Comparison of ENCODE assay signal across 9 cellular contexts in the genomic region with DNA sequence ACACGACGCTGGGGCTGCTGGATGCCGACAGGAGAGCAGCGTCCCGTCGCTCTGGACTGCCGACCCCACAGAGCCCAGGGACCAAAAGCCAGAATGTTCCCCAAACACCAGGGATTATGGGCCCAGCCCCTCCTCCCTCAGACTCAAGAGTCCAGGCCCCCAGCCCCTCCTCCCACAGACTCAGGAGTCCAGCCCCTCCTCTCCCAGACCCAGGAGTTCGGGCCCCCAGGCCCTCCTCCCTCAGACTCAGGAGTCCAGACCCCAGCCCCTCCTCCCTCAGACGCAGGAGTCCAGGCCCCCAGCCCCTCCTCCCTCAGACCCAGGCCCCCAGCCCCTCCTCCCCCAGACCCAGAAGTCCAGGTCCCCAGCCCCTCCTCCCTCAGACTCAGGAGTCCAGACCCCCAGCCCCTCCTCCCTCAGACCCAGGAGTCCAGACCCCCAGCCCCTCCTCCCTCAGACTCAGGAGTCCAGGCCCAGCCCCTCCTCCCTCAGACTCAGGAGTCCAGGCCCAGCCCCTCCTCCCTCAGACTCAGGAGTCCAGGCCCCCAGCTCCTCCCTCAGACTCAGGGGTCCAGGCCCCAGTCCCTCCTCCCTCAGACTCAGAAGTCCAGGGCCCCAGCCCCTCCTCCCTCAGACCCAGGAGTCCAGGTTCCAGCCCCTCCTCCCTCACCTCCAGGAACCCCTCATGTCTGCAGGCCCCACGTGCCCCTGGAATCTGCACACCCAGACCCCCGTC. TPM values are rescaled to one million over a fixed set of nuclear protein-coding genes. Genes with fewer than 3 reads are reported as not detected.
A peak's percentile ranks its signal among the peaks of the same experiment; 100 is the strongest.
DNase-seq lines count a peak whose midpoint lies in the region; ATAC-seq and TF ChIP-seq lines count a peak whose summit lies in the region.
"Not testable (repeated sequence)": the region's sequence is repeated elsewhere in the genome, so short reads cannot be mapped to it uniquely, and the experiment has no call there.
"Had no signal": no experiment of that assay in that cellular context is flagged by ENCODE, and none has a peak within 500 bp of the region (broad histone marks: within the 10 kb centered on the region; RNA-seq: fewer than 3 reads in every experiment).

No MANE protein-coding gene starts in this region.

- H2BK15ac ChIP-seq in H9 (ENCODE audit: low read depth, low read length), result not testable (repeated sequence)

- TF ChIP-seq CTCF in H9 (conservative IDR thresholded peaks at IDR 0.05); neural progenitor cell (IDR thresholded peaks at IDR 0.05): not testable (repeated sequence)

- H3K23me2 ChIP-seq in H9 (ENCODE audit: insufficient read length, low read depth, low read length, poor library complexity, severe bottlenecking), result not testable (repeated sequence)

- ATAC-seq in activated T-helper 17 cell treated with anti-CD3 and anti-CD28 coated beads, Interleukin-2, amount 50 U/mL, for 72 hours (replicated peaks); central memory CD8-positive, alpha-beta T cell (replicated peaks; ENCODE audit: extremely low read depth, poor library complexity, severe bottlenecking); stimulated activated naive B cell treated with anti-CD40 and anti-IgM and Interleukin-4, amounts not matched to agents 10 μg/mL and 1 μg/mL and 100 μg/mL, for 72 hours (replicated peaks): not testable (repeated sequence)

- not testable (repeated sequence) for H3K79me2 ChIP-seq in H9 (ENCODE audit: insufficient read depth, low read length); neural progenitor cell (ENCODE audit: low read depth)

- not testable (repeated sequence) for H3K9ac ChIP-seq in H9 (ENCODE audit: extremely low read depth, insufficient read length, low read length); neural progenitor cell

- not testable (repeated sequence) for H3K4me1 Mint-ChIP-seq in H9; activated T-helper 17 cell treated with anti-CD3 and anti-CD28 coated beads, Interleukin-2, amount 50 U/mL, for 72 hours; neural progenitor cell
- peaks cover 11% of the 10 kb centered on the region for H3K4me1 Mint-ChIP-seq in central memory CD8-positive, alpha-beta T cell
- H3K4me1 Mint-ChIP-seq in stimulated activated naive B cell treated with anti-CD40 and anti-IgM and Interleukin-4, amounts not matched to agents 10 μg/mL and 1 μg/mL and 100 μg/mL, for 72 hours, result peaks cover 7 to 16% of the 10 kb centered on the region in 2 donors

- not testable (repeated sequence) for H4K20me1 ChIP-seq in H9 (ENCODE audit: control insufficient read depth, insufficient read depth, insufficient read length); neural progenitor cell (ENCODE audit: low read depth)

- peaks cover 9 to 26% (median 15%) of the 10 kb centered on the region in 3 experiments for H3K36me3 Mint-ChIP-seq in H9 (ENCODE audit: insufficient read depth in 1 of 3, low read depth in 3 of 3)
- peaks cover 31% of the 10 kb centered on the region for H3K36me3 Mint-ChIP-seq in activated T-helper 17 cell treated with anti-CD3 and anti-CD28 coated beads, Interleukin-2, amount 50 U/mL, for 72 hours (ENCODE audit: low read depth)
- peaks cover 21% of the 10 kb centered on the region for H3K36me3 Mint-ChIP-seq in central memory CD8-positive, alpha-beta T cell (ENCODE audit: insufficient read depth)
- H3K36me3 Mint-ChIP-seq in neural progenitor cell, result not testable (repeated sequence)
- peaks cover 53 to 76% of the 10 kb centered on the region in 2 donors for H3K36me3 Mint-ChIP-seq in stimulated activated naive B cell treated with anti-CD40 and anti-IgM and Interleukin-4, amounts not matched to agents 10 μg/mL and 1 μg/mL and 100 μg/mL, for 72 hours

- not testable (repeated sequence) for H3K4me1 ChIP-seq in H9 (ENCODE audit: insufficient read depth, low read length); neural progenitor cell

- H3K27ac ChIP-seq in H9 (ENCODE audit: insufficient read length, low read depth, low read length); neural progenitor cell: not testable (repeated sequence)

- H3K4me2 ChIP-seq in H9 (ENCODE audit: insufficient read depth, insufficient read length, low read length); neural progenitor cell: not testable (repeated sequence)

- not testable (repeated sequence) for H3K4me3 Mint-ChIP-seq in H9; activated T-helper 17 cell treated with anti-CD3 and anti-CD28 coated beads, Interleukin-2, amount 50 U/mL, for 72 hours; central memory CD8-positive, alpha-beta T cell; neural progenitor cell
- peak overlapping the region in 1 of 2 donors; percentile 48 for H3K4me3 Mint-ChIP-seq in stimulated activated naive B cell treated with anti-CD40 and anti-IgM and Interleukin-4, amounts not matched to agents 10 μg/mL and 1 μg/mL and 100 μg/mL, for 72 hours

- not testable (repeated sequence) for H3K9me3 Mint-ChIP-seq in H9; activated T-helper 17 cell treated with anti-CD3 and anti-CD28 coated beads, Interleukin-2, amount 50 U/mL, for 72 hours; central memory CD8-positive, alpha-beta T cell; neural progenitor cell; stimulated activated naive B cell treated with anti-CD40 and anti-IgM and Interleukin-4, amounts not matched to agents 10 μg/mL and 1 μg/mL and 100 μg/mL, for 72 hours

- H2BK5ac ChIP-seq in H9 (ENCODE audit: insufficient read length, low read length), result not testable (repeated sequence)

- not testable (repeated sequence) for H3K79me1 ChIP-seq in H9 (ENCODE audit: insufficient read depth, low read depth, low read length, poor library complexity, severe bottlenecking)

- not testable (repeated sequence) for H3T11ph ChIP-seq in H9 (ENCODE audit: low read length)

- not testable (repeated sequence) for H2BK20ac ChIP-seq in H9 (ENCODE audit: low read depth, low read length, poor library complexity, severe bottlenecking)

- H3K14ac ChIP-seq in H9 (ENCODE audit: insufficient read depth, low read length), result not testable (repeated sequence)

- H3F3A ChIP-seq in neural progenitor cell (ENCODE audit: low read depth), result not testable (repeated sequence)

- peak overlapping the region in 2 of 3 experiments; percentile 52 to 68; a peak in 1 of 7 replicates for H3K27ac Mint-ChIP-seq in H9
- H3K27ac Mint-ChIP-seq in activated T-helper 17 cell treated with anti-CD3 and anti-CD28 coated beads, Interleukin-2, amount 50 U/mL, for 72 hours, result peak overlapping the region; percentile 15
- H3K27ac Mint-ChIP-seq in central memory CD8-positive, alpha-beta T cell (ENCODE audit: low read depth), result peak overlapping the region; percentile 38
- H3K27ac Mint-ChIP-seq in neural progenitor cell, result peak overlapping the region; percentile 54
- H3K27ac Mint-ChIP-seq in stimulated activated naive B cell treated with anti-CD40 and anti-IgM and Interleukin-4, amounts not matched to agents 10 μg/mL and 1 μg/mL and 100 μg/mL, for 72 hours, result peak overlapping the region; percentile 70

- not testable (repeated sequence) for H2BK12ac ChIP-seq in H9 (ENCODE audit: insufficient read length, low read depth, low read length)

- not testable (repeated sequence) for H4K91ac ChIP-seq in H9 (ENCODE audit: insufficient read length, low read depth, low read length)

- not testable (repeated sequence) for H2BK120ac ChIP-seq in H9 (ENCODE audit: low read depth, low read length, poor library complexity, severe bottlenecking)

- H2AFZ ChIP-seq in H9 (ENCODE audit: low read length); neural progenitor cell (replicated peaks): not testable (repeated sequence)

- H3K27me3 ChIP-seq in H9 (ENCODE audit: insufficient read depth, low read length); neural progenitor cell: not testable (repeated sequence)

- not testable (repeated sequence) for H4K8ac ChIP-seq in H9 (replicated peaks; ENCODE audit: insufficient read length, low read depth, low read length)

- not testable (repeated sequence) for H3K23ac ChIP-seq in H9 (ENCODE audit: insufficient read length, low read depth, low read length)

- H3K4ac ChIP-seq in H9 (ENCODE audit: low read depth, low read length), result not testable (repeated sequence)

- not testable (repeated sequence) for H3K56ac ChIP-seq in H9 (ENCODE audit: insufficient read length, low read depth, low read length)

- not testable (repeated sequence) for H2AK5ac ChIP-seq in H9 (ENCODE audit: insufficient read length, low read length)

- no CpG with 5 or more reads among the region's 11 CpGs for WGBS in H9 (ENCODE audit: extremely low coverage, insufficient read length, low lambda C conversion rate)

- peak; percentile 28 for DNase-seq in H9
- not testable (repeated sequence) for DNase-seq in central memory CD8-positive, alpha-beta T cell (ENCODE audit: low spot score in 2 of 2); neural progenitor cell (ENCODE audit: low spot score); stimulated activated naive B cell treated with anti-CD40 and anti-IgM and Interleukin-4, amounts not matched to agents 10 μg/mL and 1 μg/mL and 100 μg/mL, for 72 hours

- not testable (repeated sequence) for H3K18ac ChIP-seq in H9 (ENCODE audit: insufficient read length, low read depth, low read length)

- H3K9me3 ChIP-seq in H9 (ENCODE audit: control insufficient read depth, low read depth, low read length); neural progenitor cell (ENCODE audit: low read depth): not testable (repeated sequence)

- H3K4me3 ChIP-seq in neural progenitor cell, result not testable (repeated sequence)

- not testable (repeated sequence) for H4K5ac ChIP-seq in H9 (ENCODE audit: insufficient read length, low read depth, low read length)

- H3K27me3 Mint-ChIP-seq in H9 (ENCODE audit: low read depth); activated T-helper 17 cell treated with anti-CD3 and anti-CD28 coated beads, Interleukin-2, amount 50 U/mL, for 72 hours; central memory CD8-positive, alpha-beta T cell; neural progenitor cell (ENCODE audit: insufficient read depth, low read depth); stimulated activated naive B cell treated with anti-CD40 and anti-IgM and Interleukin-4, amounts not matched to agents 10 μg/mL and 1 μg/mL and 100 μg/mL, for 72 hours: not testable (repeated sequence)

- not testable (repeated sequence) for H3K36me3 ChIP-seq in neural progenitor cell

RNA-seq across cellular contexts. Expression of a gene that starts 3.7 kb away (rescaled TPM):
- total RNA-seq in H9 (2021) (3.6 and 4.5 TPM in 2 replicates), neural progenitor cell (ENCODE audit: low replicate concordance) (1.4 and 3.3 TPM in 2 replicates)
- total RNA-seq in activated T-helper 17 cell treated with anti-CD3 and anti-CD28 coated beads, Interleukin-2, amount 50 U/mL, for 72 hours, result 10 to 100 TPM in 1 of 2 donors, 1 to 10 TPM in 1; 8.5 to 11.3 TPM

RNA-seq across cellular contexts. Expression of a gene that starts 15.5 kb away (rescaled TPM):
- total RNA-seq in H9 (2021), result 0.24 and 0.33 TPM in 2 replicates
- not detected for total RNA-seq in activated T-helper 17 cell treated with anti-CD3 and anti-CD28 coated beads, Interleukin-2, amount 50 U/mL, for 72 hours
- total RNA-seq in neural progenitor cell (ENCODE audit: low replicate concordance), result not detected in 2 replicates
- total RNA-seq: CD8-positive, alpha-beta memory T cell had no signal

RNA-seq across cellular contexts. Expression of a gene that starts 34.0 kb away (rescaled TPM):
- total RNA-seq in H9 (2021) (76.2 and 79.7 TPM in 2 replicates), neural progenitor cell (ENCODE audit: low replicate concordance) (13.1 and 40.4 TPM in 2 replicates)
- total RNA-seq in activated T-helper 17 cell treated with anti-CD3 and anti-CD28 coated beads, Interleukin-2, amount 50 U/mL, for 72 hours, result 100 to 1,000 TPM; 156 to 319 TPM

RNA-seq across cellular contexts. Expression of a gene that starts 44.8 kb away (rescaled TPM):
- total RNA-seq in H9 (2021) (3.0 and 4.5 TPM in 2 replicates), neural progenitor cell (ENCODE audit: low replicate concordance) (0.22 TPM in 1 of 2 replicates, not detected in the other)
- not detected for total RNA-seq in activated T-helper 17 cell treated with anti-CD3 and anti-CD28 coated beads, Interleukin-2, amount 50 U/mL, for 72 hours
- total RNA-seq: A673; CD8-positive, alpha-beta memory T cell; H4; Right ventricle myocardium inferior had no signal

RNA-seq across cellular contexts. Expression of a gene that starts 55.1 kb away (rescaled TPM):
- 47.4 and 50.7 TPM in 2 replicates for total RNA-seq in H9 (2021)
- total RNA-seq in activated T-helper 17 cell treated with anti-CD3 and anti-CD28 coated beads, Interleukin-2, amount 50 U/mL, for 72 hours, result 10 to 100 TPM; 20.8 to 56.6 TPM
- total RNA-seq in neural progenitor cell (ENCODE audit: low replicate concordance), result 15.0 and 43.1 TPM in 2 replicates

Comparison
In these comparisons a context has a peak if more than half of its experiments do, and no peak if none do; other contexts are left out.
1. H3K27ac Mint-ChIP-seq: peak in every context shown above with its lines; median percentile 70 in stimulated activated naive B cell treated with anti-CD40 and anti-IgM and Interleukin-4, amounts not matched to agents 10 μg/mL and 1 μg/mL and 100 μg/mL, for 72 hours; 60 in H9; 54 in neural progenitor cell; 38 in central memory CD8-positive, alpha-beta T cell; 15 in activated T-helper 17 cell treated with anti-CD3 and anti-CD28 coated beads, Interleukin-2, amount 50 U/mL, for 72 hours.